Comparison of ENCODE assay signal across 1 cellular context in the genomic region with DNA sequence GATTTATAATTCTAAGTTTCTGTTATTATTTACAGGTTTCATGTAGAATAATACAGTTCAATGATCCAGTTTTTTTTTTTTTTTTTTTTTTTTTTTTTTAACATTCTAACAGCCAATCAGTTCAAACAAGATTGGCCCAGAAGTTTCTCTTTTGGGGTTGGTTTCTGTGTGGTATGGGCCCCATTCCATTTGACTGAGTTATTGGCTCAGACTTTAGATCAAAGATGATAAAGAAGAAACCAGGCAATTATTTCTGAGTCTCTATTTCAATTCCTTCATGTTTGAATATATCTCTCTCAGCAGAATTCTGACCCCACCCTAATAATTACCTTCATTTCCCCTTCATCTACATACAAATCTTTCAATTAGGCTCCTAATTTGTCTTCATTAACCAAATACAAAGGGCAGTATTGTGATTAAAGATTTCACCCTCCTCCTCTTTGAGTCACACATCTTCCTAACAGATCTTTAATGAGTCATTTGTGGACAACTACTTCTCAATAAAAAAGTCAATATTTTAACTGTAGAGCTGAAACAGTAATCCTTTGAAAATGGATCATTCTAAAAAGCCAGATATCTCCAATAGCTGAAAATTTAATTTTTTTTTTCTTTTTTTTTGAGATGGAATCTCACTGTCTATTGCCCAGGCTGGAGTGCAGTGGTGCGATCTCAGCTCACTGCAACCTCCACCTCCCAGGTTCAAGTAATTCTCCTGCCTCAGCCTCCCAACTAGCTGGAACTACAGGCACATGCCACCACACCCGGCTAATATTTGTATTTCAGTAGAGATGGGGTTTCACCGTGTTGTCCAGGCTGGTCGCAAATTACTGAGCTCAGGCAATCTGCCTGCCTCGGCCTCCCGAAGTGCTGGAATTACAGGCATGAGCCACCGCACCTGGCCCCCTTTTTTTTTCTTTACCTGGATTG.
TF ChIP-seq lines count a peak whose summit lies in the region.

No MANE protein-coding gene starts in this region.

TF ChIP-seq in IMR-90, 13 proteins besides CTCF, POLR2A, EP300 and RAD21:
- TF ChIP-seq NFE2L2 (IDR thresholded peaks at IDR 0.05; ENCODE audit: low read depth, low read length) (no peak), MAZ (IDR thresholded peaks at IDR 0.05; ENCODE audit: borderline replicate concordance, low read depth, low read length) (no peak), FOS (IDR thresholded peaks at IDR 0.05; ENCODE audit: low read depth, low read length) (no peak), RCOR1 (IDR thresholded peaks at IDR 0.05; ENCODE audit: insufficient replicate concordance, low read length) (no peak), CEBPB (IDR thresholded peaks at IDR 0.05; ENCODE audit: low read depth, low read length) (no peak), BHLHE40 (IDR thresholded peaks at IDR 0.05; ENCODE audit: low read depth, low read length) (no peak), CHD1 (IDR thresholded peaks at IDR 0.05; ENCODE audit: low read depth, low read length) (no peak)
- TF ChIP-seq, protein P1, sequence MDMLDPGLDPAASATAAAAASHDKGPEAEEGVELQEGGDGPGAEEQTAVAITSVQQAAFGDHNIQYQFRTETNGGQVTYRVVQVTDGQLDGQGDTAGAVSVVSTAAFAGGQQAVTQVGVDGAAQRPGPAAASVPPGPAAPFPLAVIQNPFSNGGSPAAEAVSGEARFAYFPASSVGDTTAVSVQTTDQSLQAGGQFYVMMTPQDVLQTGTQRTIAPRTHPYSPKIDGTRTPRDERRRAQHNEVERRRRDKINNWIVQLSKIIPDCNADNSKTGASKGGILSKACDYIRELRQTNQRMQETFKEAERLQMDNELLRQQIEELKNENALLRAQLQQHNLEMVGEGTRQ (IDR thresholded peaks at IDR 0.05; ENCODE audit: low read depth, low read length), result no peak
TF ChIP-seq in IMR-90: peak in this region for 0.
